ENCODE assay signal across 1 cellular context in the genomic region with DNA sequence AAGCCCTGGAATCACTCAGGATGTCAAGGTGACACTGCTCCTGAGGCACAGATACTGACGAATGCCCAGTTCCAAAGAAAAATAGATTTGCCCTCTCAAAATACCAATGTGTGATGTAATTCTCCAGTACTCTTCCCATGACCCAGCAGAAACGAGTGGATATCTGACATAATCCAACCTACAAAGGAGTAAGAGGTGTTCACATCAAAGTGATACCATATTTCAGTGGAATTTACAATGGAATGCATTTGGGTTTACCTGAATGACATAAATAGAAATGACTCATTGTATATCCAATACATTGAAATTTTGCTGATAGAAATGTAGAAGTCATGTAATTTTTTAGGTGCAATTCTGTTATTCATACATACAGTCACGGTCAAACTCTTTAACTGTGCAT.
TF ChIP-seq lines count a peak whose summit lies in the region.

No MANE protein-coding gene starts in this region.

TF ChIP-seq in A549, 52 proteins besides CTCF, POLR2A, EP300 and RAD21 (continued from another document):
- TF ChIP-seq, protein P1, sequence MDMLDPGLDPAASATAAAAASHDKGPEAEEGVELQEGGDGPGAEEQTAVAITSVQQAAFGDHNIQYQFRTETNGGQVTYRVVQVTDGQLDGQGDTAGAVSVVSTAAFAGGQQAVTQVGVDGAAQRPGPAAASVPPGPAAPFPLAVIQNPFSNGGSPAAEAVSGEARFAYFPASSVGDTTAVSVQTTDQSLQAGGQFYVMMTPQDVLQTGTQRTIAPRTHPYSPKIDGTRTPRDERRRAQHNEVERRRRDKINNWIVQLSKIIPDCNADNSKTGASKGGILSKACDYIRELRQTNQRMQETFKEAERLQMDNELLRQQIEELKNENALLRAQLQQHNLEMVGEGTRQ (IDR thresholded peaks at IDR 0.05) = no peak
- TF ChIP-seq ZNF302 (CRISPR knock-in tag; IDR thresholded peaks at IDR 0.05) (no peak), ZSCAN20 (CRISPR knock-in tag; IDR thresholded peaks at IDR 0.05) (no peak), KDM1A (IDR thresholded peaks at IDR 0.05; ENCODE audit: low read depth) (no peak), GATA3 (IDR thresholded peaks at IDR 0.05; ENCODE audit: borderline replicate concordance) (no peak), FOSL2 (IDR thresholded peaks at IDR 0.05) (no peak), FOSL2 (CRISPR knock-in tag; IDR thresholded peaks at IDR 0.05) (0 out of 2 replicates have a peak, but pooled peaks have one; percentile 9)
- TF ChIP-seq, protein P2, sequence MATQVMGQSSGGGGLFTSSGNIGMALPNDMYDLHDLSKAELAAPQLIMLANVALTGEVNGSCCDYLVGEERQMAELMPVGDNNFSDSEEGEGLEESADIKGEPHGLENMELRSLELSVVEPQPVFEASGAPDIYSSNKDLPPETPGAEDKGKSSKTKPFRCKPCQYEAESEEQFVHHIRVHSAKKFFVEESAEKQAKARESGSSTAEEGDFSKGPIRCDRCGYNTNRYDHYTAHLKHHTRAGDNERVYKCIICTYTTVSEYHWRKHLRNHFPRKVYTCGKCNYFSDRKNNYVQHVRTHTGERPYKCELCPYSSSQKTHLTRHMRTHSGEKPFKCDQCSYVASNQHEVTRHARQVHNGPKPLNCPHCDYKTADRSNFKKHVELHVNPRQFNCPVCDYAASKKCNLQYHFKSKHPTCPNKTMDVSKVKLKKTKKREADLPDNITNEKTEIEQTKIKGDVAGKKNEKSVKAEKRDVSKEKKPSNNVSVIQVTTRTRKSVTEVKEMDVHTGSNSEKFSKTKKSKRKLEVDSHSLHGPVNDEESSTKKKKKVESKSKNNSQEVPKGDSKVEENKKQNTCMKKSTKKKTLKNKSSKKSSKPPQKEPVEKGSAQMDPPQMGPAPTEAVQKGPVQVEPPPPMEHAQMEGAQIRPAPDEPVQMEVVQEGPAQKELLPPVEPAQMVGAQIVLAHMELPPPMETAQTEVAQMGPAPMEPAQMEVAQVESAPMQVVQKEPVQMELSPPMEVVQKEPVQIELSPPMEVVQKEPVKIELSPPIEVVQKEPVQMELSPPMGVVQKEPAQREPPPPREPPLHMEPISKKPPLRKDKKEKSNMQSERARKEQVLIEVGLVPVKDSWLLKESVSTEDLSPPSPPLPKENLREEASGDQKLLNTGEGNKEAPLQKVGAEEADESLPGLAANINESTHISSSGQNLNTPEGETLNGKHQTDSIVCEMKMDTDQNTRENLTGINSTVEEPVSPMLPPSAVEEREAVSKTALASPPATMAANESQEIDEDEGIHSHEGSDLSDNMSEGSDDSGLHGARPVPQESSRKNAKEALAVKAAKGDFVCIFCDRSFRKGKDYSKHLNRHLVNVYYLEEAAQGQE (IDR thresholded peaks at IDR 0.05) = no peak
